1 cellular context compared by ENCODE assay signal in the genomic region with DNA sequence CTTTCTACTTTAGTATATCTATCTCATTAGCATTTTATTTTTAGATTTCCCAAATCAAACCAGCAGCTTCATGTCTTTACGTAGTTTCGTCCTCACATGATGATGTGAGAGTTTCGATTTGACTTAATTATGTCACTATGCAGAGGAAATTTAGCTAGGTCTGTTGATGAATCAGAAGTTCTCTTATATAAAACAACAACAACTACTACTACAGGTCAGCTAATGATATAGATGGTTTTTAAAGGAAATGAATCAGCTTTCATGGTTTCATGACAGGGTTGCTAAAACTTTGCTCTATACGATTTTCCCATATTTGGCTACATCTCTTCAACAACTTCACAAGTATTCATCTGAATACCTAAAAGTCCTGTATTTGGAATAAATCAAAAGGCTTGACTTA.
TF ChIP-seq lines count a peak whose summit lies in the region.

No MANE protein-coding gene starts in this region.

TF ChIP-seq in GM12878, 131 proteins besides CTCF, POLR2A, EP300 and RAD21 (continued from another document and continues in another):
- 0 out of 2 replicates have a peak, but pooled peaks have one; percentile 38 for TF ChIP-seq PAX5 (IDR thresholded peaks at IDR 0.05; ENCODE audit: borderline replicate concordance, low read depth, low read length)
- TF ChIP-seq EGR1 (IDR thresholded peaks at IDR 0.05; ENCODE audit: borderline replicate concordance in 1 of 2, low read depth in 2 of 2, low read length in 2 of 2), result no peak
- TF ChIP-seq, protein P1, sequence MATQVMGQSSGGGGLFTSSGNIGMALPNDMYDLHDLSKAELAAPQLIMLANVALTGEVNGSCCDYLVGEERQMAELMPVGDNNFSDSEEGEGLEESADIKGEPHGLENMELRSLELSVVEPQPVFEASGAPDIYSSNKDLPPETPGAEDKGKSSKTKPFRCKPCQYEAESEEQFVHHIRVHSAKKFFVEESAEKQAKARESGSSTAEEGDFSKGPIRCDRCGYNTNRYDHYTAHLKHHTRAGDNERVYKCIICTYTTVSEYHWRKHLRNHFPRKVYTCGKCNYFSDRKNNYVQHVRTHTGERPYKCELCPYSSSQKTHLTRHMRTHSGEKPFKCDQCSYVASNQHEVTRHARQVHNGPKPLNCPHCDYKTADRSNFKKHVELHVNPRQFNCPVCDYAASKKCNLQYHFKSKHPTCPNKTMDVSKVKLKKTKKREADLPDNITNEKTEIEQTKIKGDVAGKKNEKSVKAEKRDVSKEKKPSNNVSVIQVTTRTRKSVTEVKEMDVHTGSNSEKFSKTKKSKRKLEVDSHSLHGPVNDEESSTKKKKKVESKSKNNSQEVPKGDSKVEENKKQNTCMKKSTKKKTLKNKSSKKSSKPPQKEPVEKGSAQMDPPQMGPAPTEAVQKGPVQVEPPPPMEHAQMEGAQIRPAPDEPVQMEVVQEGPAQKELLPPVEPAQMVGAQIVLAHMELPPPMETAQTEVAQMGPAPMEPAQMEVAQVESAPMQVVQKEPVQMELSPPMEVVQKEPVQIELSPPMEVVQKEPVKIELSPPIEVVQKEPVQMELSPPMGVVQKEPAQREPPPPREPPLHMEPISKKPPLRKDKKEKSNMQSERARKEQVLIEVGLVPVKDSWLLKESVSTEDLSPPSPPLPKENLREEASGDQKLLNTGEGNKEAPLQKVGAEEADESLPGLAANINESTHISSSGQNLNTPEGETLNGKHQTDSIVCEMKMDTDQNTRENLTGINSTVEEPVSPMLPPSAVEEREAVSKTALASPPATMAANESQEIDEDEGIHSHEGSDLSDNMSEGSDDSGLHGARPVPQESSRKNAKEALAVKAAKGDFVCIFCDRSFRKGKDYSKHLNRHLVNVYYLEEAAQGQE (IDR thresholded peaks at IDR 0.05; ENCODE audit: low read depth, low read length), result no peak
- TF ChIP-seq, protein P2, sequence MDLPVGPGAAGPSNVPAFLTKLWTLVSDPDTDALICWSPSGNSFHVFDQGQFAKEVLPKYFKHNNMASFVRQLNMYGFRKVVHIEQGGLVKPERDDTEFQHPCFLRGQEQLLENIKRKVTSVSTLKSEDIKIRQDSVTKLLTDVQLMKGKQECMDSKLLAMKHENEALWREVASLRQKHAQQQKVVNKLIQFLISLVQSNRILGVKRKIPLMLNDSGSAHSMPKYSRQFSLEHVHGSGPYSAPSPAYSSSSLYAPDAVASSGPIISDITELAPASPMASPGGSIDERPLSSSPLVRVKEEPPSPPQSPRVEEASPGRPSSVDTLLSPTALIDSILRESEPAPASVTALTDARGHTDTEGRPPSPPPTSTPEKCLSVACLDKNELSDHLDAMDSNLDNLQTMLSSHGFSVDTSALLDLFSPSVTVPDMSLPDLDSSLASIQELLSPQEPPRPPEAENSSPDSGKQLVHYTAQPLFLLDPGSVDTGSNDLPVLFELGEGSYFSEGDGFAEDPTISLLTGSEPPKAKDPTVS (IDR thresholded peaks at IDR 0.05; ENCODE audit: low read depth, low read length), result no peak
- TF ChIP-seq, protein P3, sequence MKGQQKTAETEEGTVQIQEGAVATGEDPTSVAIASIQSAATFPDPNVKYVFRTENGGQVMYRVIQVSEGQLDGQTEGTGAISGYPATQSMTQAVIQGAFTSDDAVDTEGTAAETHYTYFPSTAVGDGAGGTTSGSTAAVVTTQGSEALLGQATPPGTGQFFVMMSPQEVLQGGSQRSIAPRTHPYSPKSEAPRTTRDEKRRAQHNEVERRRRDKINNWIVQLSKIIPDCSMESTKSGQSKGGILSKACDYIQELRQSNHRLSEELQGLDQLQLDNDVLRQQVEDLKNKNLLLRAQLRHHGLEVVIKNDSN (IDR thresholded peaks at IDR 0.05; ENCODE audit: borderline replicate concordance, extremely low read length, insufficient read depth, low read depth, low read length), result no peak
- no peak for TF ChIP-seq FOXK2 (IDR thresholded peaks at IDR 0.05)
- no peak for TF ChIP-seq SUPT20H (IDR thresholded peaks at IDR 0.05; ENCODE audit: borderline replicate concordance, control insufficient read depth, low read depth, low read length)
- TF ChIP-seq, protein P4, sequence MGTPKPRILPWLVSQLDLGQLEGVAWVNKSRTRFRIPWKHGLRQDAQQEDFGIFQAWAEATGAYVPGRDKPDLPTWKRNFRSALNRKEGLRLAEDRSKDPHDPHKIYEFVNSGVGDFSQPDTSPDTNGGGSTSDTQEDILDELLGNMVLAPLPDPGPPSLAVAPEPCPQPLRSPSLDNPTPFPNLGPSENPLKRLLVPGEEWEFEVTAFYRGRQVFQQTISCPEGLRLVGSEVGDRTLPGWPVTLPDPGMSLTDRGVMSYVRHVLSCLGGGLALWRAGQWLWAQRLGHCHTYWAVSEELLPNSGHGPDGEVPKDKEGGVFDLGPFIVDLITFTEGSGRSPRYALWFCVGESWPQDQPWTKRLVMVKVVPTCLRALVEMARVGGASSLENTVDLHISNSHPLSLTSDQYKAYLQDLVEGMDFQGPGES (IDR thresholded peaks at IDR 0.05), result no peak
- TF ChIP-seq ZNF622 (IDR thresholded peaks at IDR 0.05), result no peak
- no peak for TF ChIP-seq NR2C1 (IDR thresholded peaks at IDR 0.05)
- TF ChIP-seq, protein P5, sequence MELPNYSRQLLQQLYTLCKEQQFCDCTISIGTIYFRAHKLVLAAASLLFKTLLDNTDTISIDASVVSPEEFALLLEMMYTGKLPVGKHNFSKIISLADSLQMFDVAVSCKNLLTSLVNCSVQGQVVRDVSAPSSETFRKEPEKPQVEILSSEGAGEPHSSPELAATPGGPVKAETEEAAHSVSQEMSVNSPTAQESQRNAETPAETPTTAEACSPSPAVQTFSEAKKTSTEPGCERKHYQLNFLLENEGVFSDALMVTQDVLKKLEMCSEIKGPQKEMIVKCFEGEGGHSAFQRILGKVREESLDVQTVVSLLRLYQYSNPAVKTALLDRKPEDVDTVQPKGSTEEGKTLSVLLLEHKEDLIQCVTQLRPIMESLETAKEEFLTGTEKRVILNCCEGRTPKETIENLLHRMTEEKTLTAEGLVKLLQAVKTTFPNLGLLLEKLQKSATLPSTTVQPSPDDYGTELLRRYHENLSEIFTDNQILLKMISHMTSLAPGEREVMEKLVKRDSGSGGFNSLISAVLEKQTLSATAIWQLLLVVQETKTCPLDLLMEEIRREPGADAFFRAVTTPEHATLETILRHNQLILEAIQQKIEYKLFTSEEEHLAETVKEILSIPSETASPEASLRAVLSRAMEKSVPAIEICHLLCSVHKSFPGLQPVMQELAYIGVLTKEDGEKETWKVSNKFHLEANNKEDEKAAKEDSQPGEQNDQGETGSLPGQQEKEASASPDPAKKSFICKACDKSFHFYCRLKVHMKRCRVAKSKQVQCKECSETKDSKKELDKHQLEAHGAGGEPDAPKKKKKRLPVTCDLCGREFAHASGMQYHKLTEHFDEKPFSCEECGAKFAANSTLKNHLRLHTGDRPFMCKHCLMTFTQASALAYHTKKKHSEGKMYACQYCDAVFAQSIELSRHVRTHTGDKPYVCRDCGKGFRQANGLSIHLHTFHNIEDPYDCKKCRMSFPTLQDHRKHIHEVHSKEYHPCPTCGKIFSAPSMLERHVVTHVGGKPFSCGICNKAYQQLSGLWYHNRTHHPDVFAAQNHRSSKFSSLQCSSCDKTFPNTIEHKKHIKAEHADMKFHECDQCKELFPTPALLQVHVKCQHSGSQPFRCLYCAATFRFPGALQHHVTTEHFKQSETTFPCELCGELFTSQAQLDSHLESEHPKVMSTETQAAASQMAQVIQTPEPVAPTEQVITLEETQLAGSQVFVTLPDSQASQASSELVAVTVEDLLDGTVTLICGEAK (IDR thresholded peaks at IDR 0.05; ENCODE audit: borderline replicate concordance), result no peak
- peak in 1 of 2 experiments; percentile 44; a peak in 1 of 4 replicates for TF ChIP-seq ETV6 (conservative IDR thresholded peaks at IDR 0.05 in 1 of 2, IDR thresholded peaks at IDR 0.05 in 1 of 2; ENCODE audit: borderline replicate concordance in 1 of 2, low read depth in 1 of 2)
- TF ChIP-seq, protein P6, sequence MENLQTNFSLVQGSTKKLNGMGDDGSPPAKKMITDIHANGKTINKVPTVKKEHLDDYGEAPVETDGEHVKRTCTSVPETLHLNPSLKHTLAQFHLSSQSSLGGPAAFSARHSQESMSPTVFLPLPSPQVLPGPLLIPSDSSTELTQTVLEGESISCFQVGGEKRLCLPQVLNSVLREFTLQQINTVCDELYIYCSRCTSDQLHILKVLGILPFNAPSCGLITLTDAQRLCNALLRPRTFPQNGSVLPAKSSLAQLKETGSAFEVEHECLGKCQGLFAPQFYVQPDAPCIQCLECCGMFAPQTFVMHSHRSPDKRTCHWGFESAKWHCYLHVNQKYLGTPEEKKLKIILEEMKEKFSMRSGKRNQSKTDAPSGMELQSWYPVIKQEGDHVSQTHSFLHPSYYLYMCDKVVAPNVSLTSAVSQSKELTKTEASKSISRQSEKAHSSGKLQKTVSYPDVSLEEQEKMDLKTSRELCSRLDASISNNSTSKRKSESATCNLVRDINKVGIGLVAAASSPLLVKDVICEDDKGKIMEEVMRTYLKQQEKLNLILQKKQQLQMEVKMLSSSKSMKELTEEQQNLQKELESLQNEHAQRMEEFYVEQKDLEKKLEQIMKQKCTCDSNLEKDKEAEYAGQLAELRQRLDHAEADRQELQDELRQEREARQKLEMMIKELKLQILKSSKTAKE (IDR thresholded peaks at IDR 0.05; ENCODE audit: low read depth, poor library complexity, severe bottlenecking), result peak; percentile 60
- TF ChIP-seq RUNX3 (IDR thresholded peaks at IDR 0.05; ENCODE audit: low read length), result peak; percentile 70
- TF ChIP-seq, protein P7, sequence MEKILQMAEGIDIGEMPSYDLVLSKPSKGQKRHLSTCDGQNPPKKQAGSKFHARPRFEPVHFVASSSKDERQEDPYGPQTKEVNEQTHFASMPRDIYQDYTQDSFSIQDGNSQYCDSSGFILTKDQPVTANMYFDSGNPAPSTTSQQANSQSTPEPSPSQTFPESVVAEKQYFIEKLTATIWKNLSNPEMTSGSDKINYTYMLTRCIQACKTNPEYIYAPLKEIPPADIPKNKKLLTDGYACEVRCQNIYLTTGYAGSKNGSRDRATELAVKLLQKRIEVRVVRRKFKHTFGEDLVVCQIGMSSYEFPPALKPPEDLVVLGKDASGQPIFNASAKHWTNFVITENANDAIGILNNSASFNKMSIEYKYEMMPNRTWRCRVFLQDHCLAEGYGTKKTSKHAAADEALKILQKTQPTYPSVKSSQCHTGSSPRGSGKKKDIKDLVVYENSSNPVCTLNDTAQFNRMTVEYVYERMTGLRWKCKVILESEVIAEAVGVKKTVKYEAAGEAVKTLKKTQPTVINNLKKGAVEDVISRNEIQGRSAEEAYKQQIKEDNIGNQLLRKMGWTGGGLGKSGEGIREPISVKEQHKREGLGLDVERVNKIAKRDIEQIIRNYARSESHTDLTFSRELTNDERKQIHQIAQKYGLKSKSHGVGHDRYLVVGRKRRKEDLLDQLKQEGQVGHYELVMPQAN (conservative IDR thresholded peaks at IDR 0.05), result no peak
- TF ChIP-seq NFYA (IDR thresholded peaks at IDR 0.05; ENCODE audit: borderline replicate concordance, low read depth, low read length), result no peak
- no peak for TF ChIP-seq MXI1 (IDR thresholded peaks at IDR 0.05; ENCODE audit: low read depth, low read length)
- peak; percentile 61; the same call in 1 of the 2 replicates for TF ChIP-seq IRF4 (IDR thresholded peaks at IDR 0.05; ENCODE audit: low read depth, low read length)
- no peak for TF ChIP-seq STAT3 (IDR thresholded peaks at IDR 0.05; ENCODE audit: low read depth, low read length)
- TF ChIP-seq, protein P8, sequence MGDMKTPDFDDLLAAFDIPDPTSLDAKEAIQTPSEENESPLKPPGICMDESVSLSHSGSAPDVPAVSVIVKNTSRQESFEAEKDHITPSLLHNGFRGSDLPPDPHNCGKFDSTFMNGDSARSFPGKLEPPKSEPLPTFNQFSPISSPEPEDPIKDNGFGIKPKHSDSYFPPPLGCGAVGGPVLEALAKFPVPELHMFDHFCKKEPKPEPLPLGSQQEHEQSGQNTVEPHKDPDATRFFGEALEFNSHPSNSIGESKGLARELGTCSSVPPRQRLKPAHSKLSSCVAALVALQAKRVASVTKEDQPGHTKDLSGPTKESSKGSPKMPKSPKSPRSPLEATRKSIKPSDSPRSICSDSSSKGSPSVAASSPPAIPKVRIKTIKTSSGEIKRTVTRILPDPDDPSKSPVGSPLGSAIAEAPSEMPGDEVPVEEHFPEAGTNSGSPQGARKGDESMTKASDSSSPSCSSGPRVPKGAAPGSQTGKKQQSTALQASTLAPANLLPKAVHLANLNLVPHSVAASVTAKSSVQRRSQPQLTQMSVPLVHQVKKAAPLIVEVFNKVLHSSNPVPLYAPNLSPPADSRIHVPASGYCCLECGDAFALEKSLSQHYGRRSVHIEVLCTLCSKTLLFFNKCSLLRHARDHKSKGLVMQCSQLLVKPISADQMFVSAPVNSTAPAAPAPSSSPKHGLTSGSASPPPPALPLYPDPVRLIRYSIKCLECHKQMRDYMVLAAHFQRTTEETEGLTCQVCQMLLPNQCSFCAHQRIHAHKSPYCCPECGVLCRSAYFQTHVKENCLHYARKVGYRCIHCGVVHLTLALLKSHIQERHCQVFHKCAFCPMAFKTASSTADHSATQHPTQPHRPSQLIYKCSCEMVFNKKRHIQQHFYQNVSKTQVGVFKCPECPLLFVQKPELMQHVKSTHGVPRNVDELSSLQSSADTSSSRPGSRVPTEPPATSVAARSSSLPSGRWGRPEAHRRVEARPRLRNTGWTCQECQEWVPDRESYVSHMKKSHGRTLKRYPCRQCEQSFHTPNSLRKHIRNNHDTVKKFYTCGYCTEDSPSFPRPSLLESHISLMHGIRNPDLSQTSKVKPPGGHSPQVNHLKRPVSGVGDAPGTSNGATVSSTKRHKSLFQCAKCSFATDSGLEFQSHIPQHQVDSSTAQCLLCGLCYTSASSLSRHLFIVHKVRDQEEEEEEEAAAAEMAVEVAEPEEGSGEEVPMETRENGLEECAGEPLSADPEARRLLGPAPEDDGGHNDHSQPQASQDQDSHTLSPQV (IDR thresholded peaks at IDR 0.05), result peak; percentile 66; the same call in 1 of the 2 replicates
- no peak for TF ChIP-seq WRNIP1 (IDR thresholded peaks at IDR 0.05; ENCODE audit: borderline replicate concordance, low read depth, low read length)
- TF ChIP-seq ZNF274 (IDR thresholded peaks at IDR 0.05; ENCODE audit: insufficient read depth, insufficient read length), result no peak
- TF ChIP-seq, protein P9, sequence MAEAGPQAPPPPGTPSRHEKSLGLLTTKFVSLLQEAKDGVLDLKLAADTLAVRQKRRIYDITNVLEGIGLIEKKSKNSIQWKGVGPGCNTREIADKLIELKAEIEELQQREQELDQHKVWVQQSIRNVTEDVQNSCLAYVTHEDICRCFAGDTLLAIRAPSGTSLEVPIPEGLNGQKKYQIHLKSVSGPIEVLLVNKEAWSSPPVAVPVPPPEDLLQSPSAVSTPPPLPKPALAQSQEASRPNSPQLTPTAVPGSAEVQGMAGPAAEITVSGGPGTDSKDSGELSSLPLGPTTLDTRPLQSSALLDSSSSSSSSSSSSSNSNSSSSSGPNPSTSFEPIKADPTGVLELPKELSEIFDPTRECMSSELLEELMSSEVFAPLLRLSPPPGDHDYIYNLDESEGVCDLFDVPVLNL (IDR thresholded peaks at IDR 0.05; ENCODE audit: low read depth, low read length), result no peak
- no peak for TF ChIP-seq SMARCA5 (IDR thresholded peaks at IDR 0.05)
- TF ChIP-seq MYC (IDR thresholded peaks at IDR 0.05; ENCODE audit: insufficient read depth, insufficient read length, insufficient replicate concordance, low read length, severe bottlenecking), result no peak
- no peak for TF ChIP-seq POLR2AphosphoS5 (IDR thresholded peaks at IDR 0.05; ENCODE audit: low read length)
- TF ChIP-seq SUZ12 (IDR thresholded peaks at IDR 0.05; ENCODE audit: unreplicated experiment), result no peak
- TF ChIP-seq, protein P10, sequence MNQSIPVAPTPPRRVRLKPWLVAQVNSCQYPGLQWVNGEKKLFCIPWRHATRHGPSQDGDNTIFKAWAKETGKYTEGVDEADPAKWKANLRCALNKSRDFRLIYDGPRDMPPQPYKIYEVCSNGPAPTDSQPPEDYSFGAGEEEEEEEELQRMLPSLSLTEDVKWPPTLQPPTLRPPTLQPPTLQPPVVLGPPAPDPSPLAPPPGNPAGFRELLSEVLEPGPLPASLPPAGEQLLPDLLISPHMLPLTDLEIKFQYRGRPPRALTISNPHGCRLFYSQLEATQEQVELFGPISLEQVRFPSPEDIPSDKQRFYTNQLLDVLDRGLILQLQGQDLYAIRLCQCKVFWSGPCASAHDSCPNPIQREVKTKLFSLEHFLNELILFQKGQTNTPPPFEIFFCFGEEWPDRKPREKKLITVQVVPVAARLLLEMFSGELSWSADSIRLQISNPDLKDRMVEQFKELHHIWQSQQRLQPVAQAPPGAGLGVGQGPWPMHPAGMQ (IDR thresholded peaks at IDR 0.05; ENCODE audit: borderline replicate concordance), result no peak
- TF ChIP-seq SREBF2 (IDR thresholded peaks at IDR 0.05; ENCODE audit: low read length), result no peak
- TF ChIP-seq PAX8 (IDR thresholded peaks at IDR 0.05), result no peak
